Comparison of ENCODE assay signal across 1 cellular context in the genomic region with DNA sequence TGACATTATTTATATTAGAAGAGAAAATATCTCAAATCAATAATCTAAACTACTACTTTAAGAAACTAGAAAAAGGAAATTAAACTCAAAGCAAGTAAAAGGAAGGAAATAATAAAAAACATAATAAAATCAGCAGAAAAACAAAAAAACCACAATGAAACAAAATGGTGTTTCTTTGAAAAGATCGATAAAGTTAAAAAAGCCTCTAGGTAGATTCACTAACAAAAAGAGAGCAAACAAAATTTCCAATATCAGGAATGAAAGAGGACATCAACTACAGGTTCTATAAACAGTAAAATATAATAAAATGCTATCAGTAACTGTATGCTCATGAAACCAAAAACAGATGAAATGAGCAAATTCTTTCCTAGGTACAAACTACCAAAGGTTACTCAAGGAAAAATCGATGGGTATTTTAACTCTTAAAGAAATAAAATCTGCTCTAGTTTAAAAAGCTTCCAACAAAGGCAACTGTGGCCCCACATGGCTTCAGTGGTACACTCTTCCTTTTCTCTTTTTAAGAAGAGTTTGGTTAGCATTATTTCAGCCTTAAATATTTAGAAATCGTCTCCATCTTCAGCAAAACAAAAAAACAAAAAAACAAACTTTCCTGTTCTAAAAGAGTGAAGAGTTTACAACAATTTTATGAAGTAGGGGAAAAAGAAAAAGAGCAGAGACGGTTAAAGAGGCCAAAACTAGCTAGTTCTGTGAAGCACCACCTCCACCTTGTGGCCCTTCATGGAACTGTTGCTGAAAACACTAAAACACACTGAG.
TF ChIP-seq lines count a peak whose summit lies in the region.

No MANE protein-coding gene starts in this region.

TF ChIP-seq in WTC11, 78 proteins besides CTCF, POLR2A, EP300 and RAD21 (continued from another document):
- TF ChIP-seq, protein P1, sequence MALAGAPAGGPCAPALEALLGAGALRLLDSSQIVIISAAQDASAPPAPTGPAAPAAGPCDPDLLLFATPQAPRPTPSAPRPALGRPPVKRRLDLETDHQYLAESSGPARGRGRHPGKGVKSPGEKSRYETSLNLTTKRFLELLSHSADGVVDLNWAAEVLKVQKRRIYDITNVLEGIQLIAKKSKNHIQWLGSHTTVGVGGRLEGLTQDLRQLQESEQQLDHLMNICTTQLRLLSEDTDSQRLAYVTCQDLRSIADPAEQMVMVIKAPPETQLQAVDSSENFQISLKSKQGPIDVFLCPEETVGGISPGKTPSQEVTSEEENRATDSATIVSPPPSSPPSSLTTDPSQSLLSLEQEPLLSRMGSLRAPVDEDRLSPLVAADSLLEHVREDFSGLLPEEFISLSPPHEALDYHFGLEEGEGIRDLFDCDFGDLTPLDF (CRISPR knock-in tag; IDR thresholded peaks at IDR 0.05) = no peak
- TF ChIP-seq ZNF396 (CRISPR knock-in tag; IDR thresholded peaks at IDR 0.05; ENCODE audit: borderline replicate concordance) (no peak), RELA (CRISPR knock-in tag; IDR thresholded peaks at IDR 0.05; ENCODE audit: borderline replicate concordance) (no peak), ZNF263 (CRISPR knock-in tag; IDR thresholded peaks at IDR 0.05; ENCODE audit: low read depth) (no peak)
